ENCODE assay signal across 10 cellular contexts in the genomic region with DNA sequence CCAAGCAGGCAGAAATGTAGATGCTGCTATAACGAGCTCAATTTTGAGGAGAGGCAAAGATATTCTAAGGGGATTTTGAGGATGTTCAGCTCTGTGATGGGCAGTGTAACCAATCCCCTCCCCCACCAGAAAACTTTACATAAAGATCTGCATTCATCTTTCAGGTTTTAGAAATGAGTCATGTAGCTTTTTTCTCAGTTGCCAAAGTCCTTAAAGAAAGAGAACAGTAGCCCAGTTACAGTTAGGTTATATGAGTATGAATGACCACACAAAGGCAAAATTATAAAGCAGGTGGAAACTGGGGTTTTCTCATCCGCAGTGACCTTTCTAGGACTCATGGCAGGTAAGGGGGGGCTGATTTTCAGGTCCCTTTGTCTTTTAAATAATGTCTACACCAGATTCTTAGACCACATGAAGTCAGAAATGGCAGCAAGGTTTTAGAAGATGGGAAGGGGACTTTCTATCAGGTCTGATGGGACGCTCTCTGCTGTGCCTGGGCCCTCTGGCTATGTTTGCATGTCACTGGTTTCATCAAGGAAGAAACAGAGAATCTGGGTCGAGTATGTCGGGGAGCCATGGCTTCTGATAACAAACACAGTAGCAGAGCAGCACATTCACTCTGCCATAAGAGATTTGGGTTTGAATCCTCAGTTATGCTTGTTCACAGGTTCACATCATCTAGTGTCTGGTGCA.
A peak's percentile ranks its signal among the peaks of the same experiment; 100 is the strongest.
DNase-seq lines count a peak whose midpoint lies in the region; ATAC-seq lines count a peak whose summit lies in the region.
"Had no signal": no experiment of that assay in that cellular context is flagged by ENCODE, and none has a peak within 500 bp of the region (broad histone marks: within the 10 kb centered on the region; RNA-seq: fewer than 3 reads in every experiment).

No MANE protein-coding gene starts in this region.

- DNase-seq in glomerular visceral epithelial cell (ENCODE audit: extremely low spot score) (no peak), NCI-H1417 treated with DMSO at 0.1 percent for 48 hours (lab: John Stamatoyannopoulos, UW) (no peak), immature natural killer cell (no peak)
- DNase-seq: activated naive CD8-positive, alpha-beta T cell treated with anti-CD3 and anti-CD28 coated beads, Interleukin-2, amount 10 ng/mL, durations not matched to agents 7 days and 5 days; NCI-H2107; occipital lobe had no signal

- peaks cover 37% of the 10 kb centered on the region for H3K4me1 Mint-ChIP-seq in activated T-helper 17 cell treated with anti-CD3 and anti-CD28 coated beads, Interleukin-2, amount 50 U/mL, for 72 hours
- peaks cover 0 to 6% of the 10 kb centered on the region in 2 donors for H3K4me1 Mint-ChIP-seq in immature natural killer cell

- peak; percentile 43 for ATAC-seq in GM18519 (IDR thresholded peaks at IDR 0.05; ENCODE audit: low FRiP score, unreplicated experiment)
- ATAC-seq in GM19463 (IDR thresholded peaks at IDR 0.05; ENCODE audit: unreplicated experiment) = peak; percentile 52
- ATAC-seq in HG03045 (IDR thresholded peaks at IDR 0.05; ENCODE audit: unreplicated experiment) = peak; percentile 44
- ATAC-seq in activated T-helper 17 cell treated with anti-CD3 and anti-CD28 coated beads, Interleukin-2, amount 50 U/mL, for 72 hours (replicated peaks) = peak; percentile 41

- peaks cover 9% of the 10 kb centered on the region for H3K36me3 Mint-ChIP-seq in activated T-helper 17 cell treated with anti-CD3 and anti-CD28 coated beads, Interleukin-2, amount 50 U/mL, for 72 hours (ENCODE audit: low read depth)
- H3K36me3 Mint-ChIP-seq in immature natural killer cell = no peaks in the 10 kb centered on the region
- H3K36me3 Mint-ChIP-seq: activated naive CD8-positive, alpha-beta T cell treated with anti-CD3 and anti-CD28 coated beads, Interleukin-2, amount 10 ng/mL, durations not matched to agents 7 days and 5 days had no signal

- H3K27me3 Mint-ChIP-seq in activated T-helper 17 cell treated with anti-CD3 and anti-CD28 coated beads, Interleukin-2, amount 50 U/mL, for 72 hours = no peaks in the 10 kb centered on the region
- peaks cover 0 to 6% (median 0%) of the 10 kb centered on the region in 3 donors for H3K27me3 Mint-ChIP-seq in immature natural killer cell (ENCODE audit: low read depth in 3 of 3)
- H3K27me3 Mint-ChIP-seq: activated naive CD8-positive, alpha-beta T cell treated with anti-CD3 and anti-CD28 coated beads, Interleukin-2, amount 10 ng/mL, durations not matched to agents 7 days and 5 days had no signal

- peak overlapping the region; percentile 99 for H3K27ac Mint-ChIP-seq in activated T-helper 17 cell treated with anti-CD3 and anti-CD28 coated beads, Interleukin-2, amount 50 U/mL, for 72 hours
- no peak overlapping the region for H3K27ac Mint-ChIP-seq in immature natural killer cell
- H3K27ac Mint-ChIP-seq: activated naive CD8-positive, alpha-beta T cell treated with anti-CD3 and anti-CD28 coated beads, Interleukin-2, amount 10 ng/mL, durations not matched to agents 7 days and 5 days had no signal

- H3K4me3 Mint-ChIP-seq in activated T-helper 17 cell treated with anti-CD3 and anti-CD28 coated beads, Interleukin-2, amount 50 U/mL, for 72 hours = peak overlapping the region; percentile 77
- no peak overlapping the region for H3K4me3 Mint-ChIP-seq in immature natural killer cell
- H3K4me3 Mint-ChIP-seq: activated naive CD8-positive, alpha-beta T cell treated with anti-CD3 and anti-CD28 coated beads, Interleukin-2, amount 10 ng/mL, durations not matched to agents 7 days and 5 days had no signal

- H3K9me3 Mint-ChIP-seq in activated T-helper 17 cell treated with anti-CD3 and anti-CD28 coated beads, Interleukin-2, amount 50 U/mL, for 72 hours = no peaks in the 10 kb centered on the region
- H3K9me3 Mint-ChIP-seq in immature natural killer cell = no peaks in the 10 kb centered on the region
- H3K9me3 Mint-ChIP-seq: activated naive CD8-positive, alpha-beta T cell treated with anti-CD3 and anti-CD28 coated beads, Interleukin-2, amount 10 ng/mL, durations not matched to agents 7 days and 5 days had no signal
